In the genomic region with DNA sequence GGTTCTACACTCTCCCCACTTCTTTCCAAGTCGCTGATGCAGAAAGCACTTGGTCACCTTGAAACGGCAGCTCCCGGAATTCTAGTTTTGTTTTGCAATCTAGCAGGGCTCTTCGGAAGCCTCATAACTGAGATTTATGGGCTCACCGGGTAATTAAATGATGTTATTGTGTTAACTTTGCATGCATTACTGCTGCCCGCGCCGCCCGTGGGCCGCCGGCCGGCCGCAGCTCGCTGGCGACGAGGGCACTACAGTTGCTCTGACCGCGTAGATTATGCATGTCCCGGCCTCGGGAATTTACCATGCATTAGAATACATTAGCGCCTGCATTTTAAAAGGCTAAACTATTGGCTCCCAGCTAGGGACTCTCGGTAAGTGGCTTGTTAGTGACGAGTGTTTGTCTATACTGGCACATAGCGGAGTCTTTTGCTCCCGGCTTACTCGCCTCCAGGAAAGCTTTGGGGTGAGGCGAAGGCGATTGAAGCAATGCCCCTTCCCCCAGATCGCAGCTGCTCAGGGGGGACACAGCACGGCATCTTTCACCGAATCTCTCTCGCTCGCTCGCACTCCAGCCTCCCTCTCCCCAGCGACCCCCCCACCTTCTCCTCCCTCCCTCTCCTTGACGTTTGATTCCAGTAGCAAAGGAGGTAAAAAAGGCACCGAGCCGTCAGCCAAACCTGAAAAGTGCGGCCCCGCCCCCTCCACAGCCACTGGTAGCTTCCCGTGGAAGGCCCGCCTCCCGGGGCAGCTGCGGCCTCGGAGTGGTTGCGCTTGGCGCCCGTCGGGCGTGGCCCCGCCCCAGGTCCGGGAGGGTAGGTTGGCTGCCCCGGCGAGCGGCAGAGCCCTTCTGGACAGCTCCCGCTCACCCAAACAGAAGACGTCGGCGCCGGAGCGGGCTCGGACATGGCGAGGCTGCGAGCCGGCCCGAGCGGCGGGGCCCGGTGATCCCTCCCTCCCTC, we compare ENCODE assay signal across 8 cellular contexts. TPM values are rescaled to one million over a fixed set of nuclear protein-coding genes. Genes with fewer than 3 reads are reported as not detected.
DNase-seq lines count a peak whose midpoint lies in the region; ATAC-seq, FAIRE-seq and TF ChIP-seq lines count a peak whose summit lies in the region.

A gene (plus strand): TSS at position 839 of the 959 bp plus-strand sequence. CDS start 343 bp downstream, outside the sequence.

- peaks cover 60% of the 10 kb centered on the region for H3K27me3 ChIP-seq in CD8-positive, alpha-beta T cell (ENCODE audit: insufficient read depth, low read length)
- H3K27me3 ChIP-seq in H7 (ENCODE audit: control insufficient read depth, insufficient read depth, low read length): peaks cover 92% of the 10 kb centered on the region

- H3K4me1 Mint-ChIP-seq in CD8-positive, alpha-beta T cell (ENCODE audit: low read depth): peaks cover 44% of the 10 kb centered on the region

- no peaks in the 10 kb centered on the region for H3K9me3 ChIP-seq in CD8-positive, alpha-beta T cell (ENCODE audit: low read length)

- CTCF ChIA-PET in CD8-positive, alpha-beta T cell (lab: Charles Lee): no interaction called here

- H3K4me3 Mint-ChIP-seq in CD8-positive, alpha-beta T cell: peak within 1 kb of the TSS; percentile 76

- H3K27ac Mint-ChIP-seq in CD8-positive, alpha-beta T cell: no peak within 1 kb of the TSS

- H3K4me1 ChIP-seq in CD8-positive, alpha-beta T cell (ENCODE audit: insufficient read depth, low read length): peaks cover 48% of the 10 kb centered on the region

- H3K36me3 ChIP-seq in CD8-positive, alpha-beta T cell (ENCODE audit: insufficient read depth, low read length): no peaks in the 10 kb centered on the region
- H3K36me3 ChIP-seq in H7 (replicated peaks; ENCODE audit: control insufficient read depth, insufficient read depth, low read length): no peaks in the 10 kb centered on the region

- no peak within 1 kb of the TSS for H3K27ac ChIP-seq in CD8-positive, alpha-beta T cell (ENCODE audit: low read depth, low read length)

- peak in 5 of 7 experiments; percentile 14 to 62 (median 38) for DNase-seq in CD8-positive, alpha-beta T cell
- peak; percentile 99 for DNase-seq in H7
- peak; percentile 84 for DNase-seq in NCI-H1436 treated with DMSO at 0.1 percent for 48 hours (lab: John Stamatoyannopoulos, UW)
- DNase-seq in T-helper 1 cell: peak in 4 of 5 donors; percentile 17 to 48 (median 31)
- peak in 57 of 58 donors; percentile 5 to 89 (median 70) for DNase-seq in anterior cingulate cortex (lab: John Stamatoyannopoulos, UW)
- DNase-seq in left ventricle myocardium superior: peak; percentile 94
- DNase-seq in posterior vena cava (ENCODE audit: low spot score): peak; percentile 96
- DNase-seq in urothelium cell line (ENCODE audit: low spot score): peak; percentile 95

- ATAC-seq in CD8-positive, alpha-beta T cell: peak; percentile 86
- ATAC-seq in left ventricle myocardium superior: peak; percentile 100

- TF ChIP-seq CTCF in CD8-positive, alpha-beta T cell (IDR thresholded peaks at IDR 0.05): no peak

- POLR2A ChIA-PET in CD8-positive, alpha-beta T cell (lab: Charles Lee): no interaction called here

- no peaks in the 10 kb centered on the region for H3K9me3 Mint-ChIP-seq in CD8-positive, alpha-beta T cell

- peak; percentile 32 for FAIRE-seq in urothelium cell line (lab: Jason Lieb, UNC)

- peak within 1 kb of the TSS; percentile 55 for H3K4me3 ChIP-seq in CD8-positive, alpha-beta T cell (ENCODE audit: low read depth, low read length)
- peak within 1 kb of the TSS; percentile 51 for H3K4me3 ChIP-seq in H7 (ENCODE audit: insufficient read depth, low read depth, low read length)

- intact Hi-C loops in CD8-positive, alpha-beta T cell (cut with DNase I, micrococcal nuclease): no loop called here
- intact Hi-C loops in left ventricle myocardium superior (cut with micrococcal nuclease) (no loop called here), posterior vena cava (cut with DNase I) (no loop called here)

- no peaks in the 10 kb centered on the region for H3K36me3 Mint-ChIP-seq in CD8-positive, alpha-beta T cell

- H3K27me3 Mint-ChIP-seq in CD8-positive, alpha-beta T cell (ENCODE audit: low read depth): peaks cover 79% of the 10 kb centered on the region

RNA-seq across cellular contexts. Expression of the gene that starts here (rescaled TPM):
- not detected for total RNA-seq in CD8-positive, alpha-beta T cell
- 0.62 and 0.89 TPM in 2 replicates for total RNA-seq in H7 (2014; rRNA removed; shearing (Covaris generic))
- total RNA-seq in left ventricle myocardium superior (0.02 TPM), posterior vena cava (under 1 TPM; 0.05 TPM)

Comparison
In these comparisons a context has a peak if more than half of its experiments do, and no peak if none do; other contexts are left out.
1. Peak in DNase-seq, ATAC-seq and H3K4me3 ChIP-seq in CD8-positive, alpha-beta T cell; RNA of the gene not detected or under 1 TPM.
2. Peak in DNase-seq and H3K4me3 ChIP-seq in H7; RNA of the gene not detected or under 1 TPM.
3. Peak in DNase-seq and ATAC-seq in left ventricle myocardium superior; RNA of the gene not detected or under 1 TPM.
4. Peak in DNase-seq in posterior vena cava; RNA of the gene not detected or under 1 TPM.
5. DNase-seq: peak in every context shown above with its lines; median percentile 99 in H7; 96 in posterior vena cava; 95 in urothelium cell line; 94 in left ventricle myocardium superior; 84 in NCI-H1436 treated with DMSO at 0.1 percent for 48 hours; 70 in anterior cingulate cortex; 38 in CD8-positive, alpha-beta T cell; 31 in T-helper 1 cell.